12 cellular contexts compared by ENCODE assay signal in genomic region chr12:65533177-65533883, GRCh38.
A peak's percentile ranks its signal among the peaks of the same experiment; 100 is the strongest.
DNase-seq lines count a peak whose midpoint lies in the region; ATAC-seq and TF ChIP-seq lines count a peak whose summit lies in the region.
"Had no signal": no experiment of that assay in that cellular context is flagged by ENCODE, and none has a peak within 500 bp of the region (broad histone marks: within the 10 kb centered on the region; RNA-seq: fewer than 3 reads in every experiment).

No MANE protein-coding gene starts in this region.

- H3K27me3 Mint-ChIP-seq in activated T-cell treated with anti-CD3 and anti-CD28 coated beads, Interleukin-2, amount 50 U/mL, for 72 hours (ENCODE audit: low read depth) = peaks cover 7% of the 10 kb centered on the region
- H3K27me3 Mint-ChIP-seq: stimulated activated naive CD8-positive, alpha-beta T cell treated with anti-CD3 and anti-CD28 coated beads, Interleukin-15, Interleukin-2, amounts not matched to agents 100 ng/mL and 50 ng/mL, for 24 hours had no signal

- TF ChIP-seq CTCF in Panc1 (IDR thresholded peaks at IDR 0.05) = no peak

- no peaks in the 10 kb centered on the region for H3K36me3 ChIP-seq in Panc1 (ENCODE audit: control insufficient read depth, insufficient read depth, low read length)
- H3K36me3 ChIP-seq: heart right ventricle had no signal

- POLR2A ChIA-PET in Panc1 (lab: Charles Lee) = interaction anchor here (0.6 to 0.7 kb wide), 4 partner anchors 52 to 348 kb away, joined by 3 to 13 read pairs (median 6); no protein-coding TSS in a partner anchor

- H3K27ac ChIP-seq in Panc1 (ENCODE audit: low read length) (peak overlapping the region; percentile 91), epithelial cell of prostate (peak overlapping the region; percentile 64)

- H3K4me1 ChIP-seq in Panc1 (ENCODE audit: control insufficient read depth, insufficient read depth, low read length) = peaks cover 33% of the 10 kb centered on the region

- H3K9me3 ChIP-seq in Panc1 (ENCODE audit: control insufficient read depth, insufficient read depth, low read depth, low read length) = no peaks in the 10 kb centered on the region; the same call in 1 of the 2 replicates
- H3K9me3 ChIP-seq: mucosa of descending colon had no signal

- H3K27me3 ChIP-seq in Panc1 (ENCODE audit: control insufficient read depth, insufficient read depth, low read length) = no peaks in the 10 kb centered on the region
- H3K27me3 ChIP-seq: heart right ventricle had no signal

- in situ Hi-C loops in Panc1 (cut with HindIII; ENCODE audit: low pct_unique_long_range_greater_than_20kb, low sequenced_read_pairs) = no loop called here

- peaks cover 3 to 4% of the 10 kb centered on the region in 2 donors for H3K9me3 Mint-ChIP-seq in activated T-cell treated with anti-CD3 and anti-CD28 coated beads, Interleukin-2, amount 50 U/mL, for 72 hours

- DNase-seq in HCEC 1CT (peak; percentile 77), Panc1 (ENCODE audit: low read depth, low spot score) (no peak), epithelial cell of prostate (ENCODE audit: low read depth, low spot score) (no peak), sciatic nerve (ENCODE audit: low spot score) (no peak), superior temporal gyrus (ENCODE audit: extremely low spot score) (no peak), COLO668 (lab: John Stamatoyannopoulos, UW; ENCODE audit: unreplicated experiment) (no peak)
- DNase-seq in activated T-cell treated with anti-CD3 and anti-CD28 coated beads, Interleukin-2, amount 50 U/mL, for 72 hours = no peak
- DNase-seq: GOT3, heart right ventricle, mucosa of descending colon had no signal

- ATAC-seq in Panc1 (peak; percentile 53), sciatic nerve (peak; percentile 65)
- no peak for ATAC-seq in activated T-cell treated with anti-CD3 and anti-CD28 coated beads, Interleukin-2, amount 50 U/mL, for 72 hours (replicated peaks in 1 of 2)
- ATAC-seq: mucosa of descending colon had no signal

- peak overlapping the region in 1 of 2 experiments; percentile 37; a peak in 2 of 4 replicates for H3K4me3 ChIP-seq in Panc1 (ENCODE audit: low read depth in 2 of 2, low read length in 2 of 2)
- H3K4me3 ChIP-seq: heart right ventricle, mucosa of descending colon had no signal

- intact Hi-C loops in Panc1 (cut with micrococcal nuclease; ENCODE audit: unreplicated experiment) = no loop called here
- intact Hi-C loops in sciatic nerve (cut with DNase I) = no loop called here

- peaks cover 5% of the 10 kb centered on the region for H3K4me1 Mint-ChIP-seq in activated T-cell treated with anti-CD3 and anti-CD28 coated beads, Interleukin-2, amount 50 U/mL, for 72 hours (ENCODE audit: low read depth)
- H3K4me1 Mint-ChIP-seq: central memory CD8-positive, alpha-beta T cell had no signal

- no peak overlapping the region for H3K27ac Mint-ChIP-seq in activated T-cell treated with anti-CD3 and anti-CD28 coated beads, Interleukin-2, amount 50 U/mL, for 72 hours
- H3K27ac Mint-ChIP-seq: stimulated activated naive CD8-positive, alpha-beta T cell treated with anti-CD3 and anti-CD28 coated beads, Interleukin-15, Interleukin-2, amounts not matched to agents 100 ng/mL and 50 ng/mL, for 24 hours had no signal

- no peak overlapping the region for H3K4me3 Mint-ChIP-seq in activated T-cell treated with anti-CD3 and anti-CD28 coated beads, Interleukin-2, amount 50 U/mL, for 72 hours
- H3K4me3 Mint-ChIP-seq: central memory CD8-positive, alpha-beta T cell; stimulated activated naive CD8-positive, alpha-beta T cell treated with anti-CD3 and anti-CD28 coated beads, Interleukin-15, Interleukin-2, amounts not matched to agents 100 ng/mL and 50 ng/mL, for 24 hours had no signal

- H3K36me3 Mint-ChIP-seq in activated T-cell treated with anti-CD3 and anti-CD28 coated beads, Interleukin-2, amount 50 U/mL, for 72 hours (ENCODE audit: insufficient read depth in 2 of 2) = no peaks in the 10 kb centered on the region

- CTCF ChIA-PET in Panc1 (lab: Charles Lee) = interaction anchor here (0.7 kb wide), 1 partner anchor 393 kb away, joined by 3 read pairs; no protein-coding TSS in a partner anchor

- no TSS peak for BruUV-seq in Panc1 (replicated peaks; lab: Mats Ljungman, UMichigan)

Comparison
In these comparisons a context has a peak if more than half of its experiments do, and no peak if none do; other contexts are left out.
1. ATAC-seq: peak in Panc1 (single experiment) and sciatic nerve (single experiment); none in activated T-cell treated with anti-CD3 and anti-CD28 coated beads, Interleukin-2, amount 50 U/mL, for 72 hours (0 of 2).